ENCODE assay signal across 26 cellular contexts in genomic region chr10:62590305-62590704, GRCh38.
DNase-seq lines count a peak whose midpoint lies in the region; ATAC-seq and TF ChIP-seq lines count a peak whose summit lies in the region.
"Had no signal": no experiment of that assay in that cellular context is flagged by ENCODE, and none has a peak within 500 bp of the region (broad histone marks: within the 10 kb centered on the region; RNA-seq: fewer than 3 reads in every experiment).

No MANE protein-coding gene starts in this region.

- TF ChIP-seq CTCF in smooth muscle cell (IDR thresholded peaks at IDR 0.05; ENCODE audit: borderline replicate concordance, insufficient read depth, poor library complexity, severe bottlenecking) = no peak

- no peak overlapping the region for H3K4me3 Mint-ChIP-seq in CD8-positive, alpha-beta memory T cell
- H3K4me3 Mint-ChIP-seq: HFFc6 had no signal

- no peak overlapping the region for H3K9ac ChIP-seq in smooth muscle cell (ENCODE audit: low read depth)

- peaks cover 21% of the 10 kb centered on the region for H3F3A ChIP-seq in smooth muscle cell (ENCODE audit: low read depth)

- no peaks in the 10 kb centered on the region for H3K27me3 ChIP-seq in smooth muscle cell (ENCODE audit: low read depth)
- H3K27me3 ChIP-seq in CD8-positive, alpha-beta memory T cell (ENCODE audit: insufficient read depth, low read length, poor library complexity, severe bottlenecking) = no peaks in the 10 kb centered on the region
- H3K27me3 ChIP-seq: MG63, SJSA1 had no signal

- CTCF ChIA-PET in CD8-positive, alpha-beta memory T cell (lab: Charles Lee) = interaction anchor here (1.0 kb wide), 1 partner anchor 419 kb away, joined by 3 read pairs; no protein-coding TSS in a partner anchor

- H3K9me3 Mint-ChIP-seq in CD8-positive, alpha-beta memory T cell = no peaks in the 10 kb centered on the region

- H3K27ac ChIP-seq in smooth muscle cell (ENCODE audit: low read depth) = no peak overlapping the region
- no peak overlapping the region for H3K27ac ChIP-seq in CD8-positive, alpha-beta memory T cell (ENCODE audit: low read depth, low read length)
- H3K27ac ChIP-seq: PC-9, SJSA1 had no signal

- H3K36me3 Mint-ChIP-seq in CD8-positive, alpha-beta memory T cell = no peaks in the 10 kb centered on the region

- H3K27ac Mint-ChIP-seq in CD8-positive, alpha-beta memory T cell = no peak overlapping the region
- H3K27ac Mint-ChIP-seq: HFFc6 had no signal

- peaks cover 21% of the 10 kb centered on the region for H3K4me1 ChIP-seq in smooth muscle cell (ENCODE audit: low read depth)
- H3K4me1 ChIP-seq in CD8-positive, alpha-beta memory T cell (ENCODE audit: insufficient read depth, low read length) = no peaks in the 10 kb centered on the region
- H3K4me1 ChIP-seq: HAP-1 had no signal

- no peaks in the 10 kb centered on the region for H3K36me3 ChIP-seq in smooth muscle cell (ENCODE audit: low read depth)
- no peaks in the 10 kb centered on the region for H3K36me3 ChIP-seq in CD8-positive, alpha-beta memory T cell (ENCODE audit: insufficient read depth, low read length)
- H3K36me3 ChIP-seq: HAP-1, MG63, SJSA1 had no signal

- WGBS in smooth muscle cell (ENCODE audit: low lambda C conversion rate) = 92% methylated on average over 3 of the region's 3 CpGs

- POLR2A ChIA-PET in CD8-positive, alpha-beta memory T cell (lab: Charles Lee) = no interaction called here

- peaks cover 7 to 20% of the 10 kb centered on the region in 2 donors for H3K27me3 Mint-ChIP-seq in CD8-positive, alpha-beta memory T cell

- peak overlapping the region; percentile 53 for H2AFZ ChIP-seq in smooth muscle cell (ENCODE audit: low read depth)
- H2AFZ ChIP-seq: PC-9 had no signal

- no peaks in the 10 kb centered on the region for H4K20me1 ChIP-seq in smooth muscle cell (ENCODE audit: low read depth)

- no peak overlapping the region for H3K4me3 ChIP-seq in smooth muscle cell
- no peak overlapping the region for H3K4me3 ChIP-seq in CD8-positive, alpha-beta memory T cell (ENCODE audit: low read length)
- H3K4me3 ChIP-seq: HAP-1, MG63, PC-9, SJSA1 had no signal

- peaks cover 0 to 5% (median 0%) of the 10 kb centered on the region in 3 donors for H3K4me1 Mint-ChIP-seq in CD8-positive, alpha-beta memory T cell

- no peaks in the 10 kb centered on the region for H3K79me2 ChIP-seq in smooth muscle cell (ENCODE audit: low read depth)

- ATAC-seq in HG03175 (IDR thresholded peaks at IDR 0.05; ENCODE audit: unreplicated experiment) = no peak
- ATAC-seq: Right ventricle myocardium inferior had no signal

- H3K9me3 ChIP-seq in smooth muscle cell (replicated peaks; ENCODE audit: low read depth) = no peaks in the 10 kb centered on the region
- H3K9me3 ChIP-seq in CD8-positive, alpha-beta memory T cell (ENCODE audit: low read length) = no peaks in the 10 kb centered on the region
- H3K9me3 ChIP-seq: HAP-1, MG63, SJSA1 had no signal

- DNase-seq in NOMO-1 treated with DMSO at 0.1 percent for 48 hours (lab: John Stamatoyannopoulos, UW; ENCODE audit: unreplicated experiment) (peak; percentile 7), NOMO-1 treated with dmso at 0.1 percent for 144 hours (lab: John Stamatoyannopoulos, UW; ENCODE audit: unreplicated experiment) (no peak), MV-4-11 (lab: John Stamatoyannopoulos, UW) (peak; percentile 22), dermis blood vessel endothelial cell (peak; percentile 46), smooth muscle cell (lab: John Stamatoyannopoulos, UW; ENCODE audit: unreplicated experiment) (no peak), SIG-M5 treated with dmso at 0.1 percent for 504 hours (lab: John Stamatoyannopoulos, UW; ENCODE audit: unreplicated experiment) (no peak)
- DNase-seq in CD8-positive, alpha-beta memory T cell = no peak
- DNase-seq: 8988T, ACHN, GDM1, GOT3, HFFc6, KG1, MG63, NCI-H1092, NCI-H1436, NCI-H187, NCI-H2171 treated with DMSO at 0.1 percent for 48 hours, NCI-H345, NCI-H510A treated with DMSO at 0.1 percent for 48 hours, NCI-H774, PC-9 had no signal

- H3K4me2 ChIP-seq in smooth muscle cell = no peak overlapping the region
- H3K4me2 ChIP-seq: PC-9 had no signal

Comparison
In these comparisons a context has a peak if more than half of its experiments do, and no peak if none do; other contexts are left out.
1. DNase-seq: peak in NOMO-1 treated with DMSO at 0.1 percent for 48 hours (single experiment), MV-4-11 (single experiment) and dermis blood vessel endothelial cell (single experiment); none in NOMO-1 treated with dmso at 0.1 percent for 144 hours (single experiment), smooth muscle cell (single experiment), CD8-positive, alpha-beta memory T cell (0 of 5) and SIG-M5 treated with dmso at 0.1 percent for 504 hours (single experiment).